8 cellular contexts compared by ENCODE assay signal in genomic region chr1:21289700-21290545, GRCh38. TPM values are rescaled to one million over a fixed set of nuclear protein-coding genes. Genes with fewer than 3 reads are reported as not detected.
DNase-seq lines count a peak whose midpoint lies in the region; ATAC-seq and TF ChIP-seq lines count a peak whose summit lies in the region.

ECE1 (minus strand) TSS chr1:21290463; CDS start chr1:21290414, 49 bp downstream.

- no peaks in the 10 kb centered on the region for H3K27me3 ChIP-seq in spleen (replicated peaks in 1 of 7)

- H3K27ac Mint-ChIP-seq in T-cell (peak within 1 kb of the TSS; percentile 98 to 99), brain (peak within 1 kb of the TSS; percentile 40 to 80 (median 67))

- H3K9me3 ChIP-seq in spleen, result no peaks in the 10 kb centered on the region

- CTCF ChIA-PET in T-cell (lab: Charles Lee), result interaction anchor here in 1 of 2 donors (0.8 to 1.1 kb wide), 2 partner anchors 20 to 48 kb away, joined by 3 to 5 read pairs; no protein-coding TSS in a partner anchor

- intact Hi-C loops in spleen (cut with DNase I; ENCODE audit: low total_unique reads), result no loop called here

- H3K27me3 Mint-ChIP-seq in T-cell, result no peaks in the 10 kb centered on the region
- H3K27me3 Mint-ChIP-seq in brain, result peaks cover 5% of the 10 kb centered on the region

- no peak for TF ChIP-seq CTCF in brain (conservative IDR thresholded peaks at IDR 0.05)
- peak in 1 of 11 experiments; percentile 11 for TF ChIP-seq CTCF in spleen (IDR thresholded peaks at IDR 0.05 in 8 of 11, conservative IDR thresholded peaks at IDR 0.05 in 3 of 11)

- H3K4me3 Mint-ChIP-seq in T-cell (peak within 1 kb of the TSS; percentile 87 to 91 (median 90)), brain (peak within 1 kb of the TSS; percentile 83 to 88 (median 85))

- H3K4me1 Mint-ChIP-seq in T-cell (peaks cover 51 to 67% (median 63%) of the 10 kb centered on the region in 3 donors), brain (peaks cover 62% of the 10 kb centered on the region)

- DNase-seq in activated T-cell treated with anti-CD3 and anti-CD28 coated beads for 1 hour (ENCODE audit: low read depth) (peak; percentile 37), activated T-cell treated with anti-CD3 and anti-CD28 coated beads for 4 hours (no peak), T-cell (peak in 32 of 34 experiments; percentile 21 to 67 (median 35)), iPS-NIHi11 (ENCODE audit: low spot score) (peak; percentile 91), spleen (peak; percentile 95)

- H3K27ac ChIP-seq in spleen, result peak within 1 kb of the TSS; percentile 83 to 96 (median 92)

- no peaks in the 10 kb centered on the region for H3K9me3 Mint-ChIP-seq in T-cell
- H3K9me3 Mint-ChIP-seq in brain, result no peaks in the 10 kb centered on the region

- no peak for TF ChIP-seq POLR2A in spleen (IDR thresholded peaks at IDR 0.05)

- peaks cover 0 to 13% (median 0%) of the 10 kb centered on the region in 6 donors for H3K36me3 ChIP-seq in spleen

- POLR2A ChIA-PET in T-cell (lab: Charles Lee), result no interaction called here

- ATAC-seq in T-cell (replicated peaks in 1 of 4) (peak in 3 of 4 experiments; percentile 13 to 18 (median 16)), HG03460 (IDR thresholded peaks at IDR 0.05; ENCODE audit: unreplicated experiment) (no peak), HG02870 (IDR thresholded peaks at IDR 0.05; ENCODE audit: unreplicated experiment) (no peak)

- WGBS in spleen, 5 donors, result 0 to 4% (median 1%) methylated on average over 10 to 90 of the region's 90 CpGs

- peaks cover 33 to 97% (median 75%) of the 10 kb centered on the region in 6 donors for H3K4me1 ChIP-seq in spleen

- peak within 1 kb of the TSS; percentile 63 to 90 (median 70) for H3K4me3 ChIP-seq in spleen

- H3K36me3 Mint-ChIP-seq in T-cell, result no peaks in the 10 kb centered on the region
- H3K36me3 Mint-ChIP-seq in brain, result no peaks in the 10 kb centered on the region

RNA-seq across cellular contexts. Expression of gene ECE1, which starts in this region (rescaled TPM):
- 10 to 100 TPM; 81.0 to 94.5 (median 87.1) TPM for total RNA-seq in T-cell
- polyA plus RNA-seq in brain (ENCODE audit: insufficient read depth, low read depth, low replicate concordance), result 70.1 TPM
- total RNA-seq in spleen, result 100 to 1,000 TPM in 5 of 7 donors, 10 to 100 TPM in 2; 95.3 to 142 (median 124) TPM
- polyA plus RNA-seq in spleen, result 10 to 100 TPM; 17.2 to 44.4 (median 24.1) TPM

Comparison
In these comparisons a context has a peak if more than half of its experiments do, and no peak if none do; other contexts are left out.
1. ATAC-seq: peak in T-cell (3 of 4); none in HG03460 (single experiment) and HG02870 (single experiment).